ENCODE assay signal across 8 cellular contexts in the genomic region with DNA sequence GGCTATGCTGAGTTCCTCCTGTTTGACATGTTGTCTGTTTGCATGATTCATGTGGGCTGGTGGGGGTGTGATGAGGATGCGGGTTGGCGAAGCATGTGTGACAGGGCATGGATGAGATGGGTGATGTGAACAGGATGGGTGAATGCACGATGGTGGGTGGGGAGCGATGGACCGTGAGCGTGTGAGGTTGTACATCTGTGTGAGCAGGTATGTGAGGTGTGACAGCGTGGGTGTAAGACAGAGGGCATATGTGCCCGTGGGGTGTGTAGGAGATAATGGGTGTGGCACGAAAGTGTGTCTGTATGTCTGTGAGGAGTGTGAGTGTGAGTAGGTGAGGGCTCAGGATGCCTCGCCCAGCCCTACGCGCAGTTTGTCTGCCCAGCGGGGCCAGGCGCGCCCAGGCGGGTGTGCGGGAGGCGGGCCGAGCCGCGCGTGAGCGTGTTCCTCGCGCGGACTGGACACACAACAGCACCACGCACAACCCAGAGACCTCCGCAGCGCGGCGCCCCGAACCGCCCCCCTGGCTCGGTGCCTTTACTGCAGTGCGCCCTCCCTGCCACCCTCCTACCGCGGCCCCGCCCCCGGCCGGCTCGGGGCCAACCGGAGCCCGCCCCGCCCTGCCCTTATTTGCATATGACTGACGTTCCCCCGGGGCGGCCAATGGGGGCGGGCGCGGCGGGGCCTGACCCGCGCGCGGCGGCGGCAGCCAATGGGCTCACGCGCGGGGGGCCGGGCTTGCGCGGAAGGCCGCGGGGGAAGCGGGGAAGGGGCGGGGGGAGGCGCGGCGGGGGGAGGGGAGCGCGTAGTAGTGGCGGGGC. TPM values are rescaled to one million over a fixed set of nuclear protein-coding genes. Genes with fewer than 3 reads are reported as not detected.
DNase-seq lines count a peak whose midpoint lies in the region; ATAC-seq and TF ChIP-seq lines count a peak whose summit lies in the region.

No MANE protein-coding gene starts in this region.

- peaks cover 28% of the 10 kb centered on the region for H3K4me1 Mint-ChIP-seq in Caco-2 (ENCODE audit: low read depth, unreplicated experiment)

- no peak overlapping the region for H3K4me3 Mint-ChIP-seq in Caco-2 (ENCODE audit: unreplicated experiment)

- DNase-seq in Caco-2 (peak; percentile 95 to 98), HT1080 (ENCODE audit: low read depth) (peak; percentile 71), NOMO-1 (lab: John Stamatoyannopoulos, UW; ENCODE audit: unreplicated experiment in 2 of 2) (peak; percentile 84 to 98), epithelial cell of esophagus (ENCODE audit: low read depth) (peak; percentile 96)
- peak; percentile 82 for DNase-seq in activated CD8-positive, alpha-beta memory T cell treated with anti-CD3 and anti-CD28 coated beads, Interleukin-2, amount 50 U/mL, for 24 hours (ENCODE audit: extremely low read depth)
- peak; percentile 93 for DNase-seq in stimulated activated CD8-positive, alpha-beta memory T cell treated with anti-CD3 and anti-CD28 coated beads, Interleukin-2, amount 100 ng/mL, for 1 hour (ENCODE audit: low read depth in 2 of 2)

- POLR2A ChIA-PET in Caco-2 (lab: Charles Lee) = no interaction called here

- no peaks in the 10 kb centered on the region for H3K9me3 ChIP-seq in Caco-2
- H3K9me3 ChIP-seq in mononuclear cell (ENCODE audit: low read depth, low read length) = no peaks in the 10 kb centered on the region

- H3K27me3 Mint-ChIP-seq in Caco-2 (ENCODE audit: insufficient read depth, unreplicated experiment) = no peaks in the 10 kb centered on the region

- CTCF ChIA-PET in Caco-2 (lab: Charles Lee) = interaction anchor here (0.6 kb wide), 1 partner anchor 113 kb away, joined by 3 read pairs; no protein-coding TSS in a partner anchor

- ATAC-seq in GM21367 (IDR thresholded peaks at IDR 0.05; ENCODE audit: unreplicated experiment) = peak; percentile 29

- H3K27me3 ChIP-seq in Caco-2 (replicated peaks; ENCODE audit: control insufficient read depth, insufficient read depth, low read length) (no peaks in the 10 kb centered on the region), mononuclear cell (ENCODE audit: insufficient read depth, low read length) (no peaks in the 10 kb centered on the region)

- BruUV-seq in Caco-2 (replicated peaks; lab: Mats Ljungman, UMichigan) = TSS peak; percentile 55

- H3K36me3 Mint-ChIP-seq in Caco-2 (ENCODE audit: insufficient read depth, unreplicated experiment) = peaks cover 30% of the 10 kb centered on the region

- H3K9me3 Mint-ChIP-seq in Caco-2 (ENCODE audit: unreplicated experiment) = no peaks in the 10 kb centered on the region

- intact Hi-C loops in Caco-2 (cut with micrococcal nuclease; ENCODE audit: unreplicated experiment) = loop anchor here (1.0 to 2.0 kb wide), 2 partner anchors 39 to 67 kb away; a partner anchor contains a TSS

- no peak overlapping the region for H3K27ac Mint-ChIP-seq in Caco-2 (ENCODE audit: unreplicated experiment)

- TF ChIP-seq CTCF in Caco-2 (IDR thresholded peaks at IDR 0.05; ENCODE audit: insufficient read depth in 1 of 2, low read depth in 1 of 2, low read length in 1 of 2, severe bottlenecking in 1 of 2, unreplicated experiment in 1 of 2) (no peak), epithelial cell of esophagus (IDR thresholded peaks at IDR 0.05; ENCODE audit: insufficient read depth, low read depth, low read length, missing control alignments) (no peak)

- no peaks in the 10 kb centered on the region for H3K36me3 ChIP-seq in Caco-2 (ENCODE audit: control insufficient read depth, insufficient read depth, low read length)

- H3K4me1 ChIP-seq in Caco-2 = peaks cover 40% of the 10 kb centered on the region
- peaks cover 69% of the 10 kb centered on the region for H3K4me1 ChIP-seq in mononuclear cell (ENCODE audit: insufficient read depth, low read length)

- H3K4me3 ChIP-seq in Caco-2 (ENCODE audit: low read depth, low read length) = peak overlapping the region; percentile 79
- peak overlapping the region; percentile 30 for H3K4me3 ChIP-seq in epithelial cell of esophagus (ENCODE audit: low read length)
- peak overlapping the region; percentile 49 for H3K4me3 ChIP-seq in mononuclear cell (ENCODE audit: low read length)

RNA-seq across cellular contexts. Expression of a gene that starts 14.4 kb away (rescaled TPM):
- total RNA-seq in Caco-2 (2022) (44.8 and 47.8 TPM in 2 replicates), mononuclear cell (36.0 TPM)
- 12.0 and 22.6 TPM in 2 replicates for total RNA-seq in HT1080 (2014; rRNA removed; shearing (Covaris generic))
- 19.0 and 21.5 TPM in 2 replicates for polyA plus RNA-seq in HT1080 (2015; cell fraction: cytosol; rRNA removed)
- polyA plus RNA-seq in HT1080 (2015; cell fraction: nucleus; rRNA removed) = 51.0 and 53.3 TPM in 2 replicates

RNA-seq across cellular contexts. Expression of a gene that starts 18.5 kb away (rescaled TPM):
- total RNA-seq in Caco-2 (2022) = 2.8 and 2.9 TPM in 2 replicates
- 1.2 and 2.8 TPM in 2 replicates for total RNA-seq in HT1080 (2014; rRNA removed; shearing (Covaris generic))
- polyA plus RNA-seq in HT1080 (2015; cell fraction: cytosol; rRNA removed) = 0.81 and 1.0 TPM in 2 replicates
- polyA plus RNA-seq in HT1080 (2015; cell fraction: nucleus; rRNA removed) = 0.61 and 1.1 TPM in 2 replicates
- total RNA-seq in mononuclear cell = not detected

RNA-seq across cellular contexts. Expression of a gene that starts 19.0 kb away (rescaled TPM):
- 94.0 and 103 TPM in 2 replicates for total RNA-seq in Caco-2 (2022)
- total RNA-seq in HT1080 (2014; rRNA removed; shearing (Covaris generic)) = 98.5 and 110 TPM in 2 replicates
- 36.9 and 43.7 TPM in 2 replicates for polyA plus RNA-seq in HT1080 (2015; cell fraction: cytosol; rRNA removed)
- 21.3 and 23.6 TPM in 2 replicates for polyA plus RNA-seq in HT1080 (2015; cell fraction: nucleus; rRNA removed)
- total RNA-seq in mononuclear cell = 8.7 TPM

RNA-seq across cellular contexts. Expression of a gene that starts 28.5 kb away (rescaled TPM):
- 134 and 149 TPM in 2 replicates for total RNA-seq in Caco-2 (2022)
- total RNA-seq in HT1080 (2014; rRNA removed; shearing (Covaris generic)) = 73.0 and 102 TPM in 2 replicates
- 70.3 and 81.1 TPM in 2 replicates for polyA plus RNA-seq in HT1080 (2015; cell fraction: cytosol; rRNA removed)
- 126 and 550 TPM in 2 replicates for polyA plus RNA-seq in HT1080 (2015; cell fraction: nucleus; rRNA removed)
- 35.2 TPM for total RNA-seq in mononuclear cell

RNA-seq across cellular contexts. Expression of a gene that starts 29.7 kb away (rescaled TPM):
- total RNA-seq in Caco-2 (2022) = 2.2 and 2.5 TPM in 2 replicates
- total RNA-seq in HT1080 (2014; rRNA removed; shearing (Covaris generic)) = 0.37 and 1.1 TPM in 2 replicates
- 2.0 and 3.3 TPM in 2 replicates for polyA plus RNA-seq in HT1080 (2015; cell fraction: cytosol; rRNA removed)
- 7.7 and 10.2 TPM in 2 replicates for polyA plus RNA-seq in HT1080 (2015; cell fraction: nucleus; rRNA removed)
- not detected for total RNA-seq in mononuclear cell

Comparison
In these comparisons a context has a peak if more than half of its experiments do, and no peak if none do; other contexts are left out.
1. Peak in every context shown above with its lines: DNase-seq, ATAC-seq and H3K4me3 ChIP-seq.